In genomic region chr5:143279698-143280097, GRCh38 we compare ENCODE assay signal across 20 cellular contexts.
A peak's percentile ranks its signal among the peaks of the same experiment; 100 is the strongest.
DNase-seq lines count a peak whose midpoint lies in the region; TF ChIP-seq lines count a peak whose summit lies in the region.
"Had no signal": no experiment of that assay in that cellular context is flagged by ENCODE, and none has a peak within 500 bp of the region (broad histone marks: within the 10 kb centered on the region; RNA-seq: fewer than 3 reads in every experiment).

No MANE protein-coding gene starts in this region.

- H3K36me3 ChIP-seq in endodermal cell (ENCODE audit: control insufficient read depth, insufficient read depth, low read length) (peaks cover 37% of the 10 kb centered on the region), mesendoderm (ENCODE audit: control insufficient read depth, insufficient read depth, low read length) (no peaks in the 10 kb centered on the region), left ventricle myocardium inferior (peaks cover 42% of the 10 kb centered on the region)
- H3K36me3 ChIP-seq: cardiac muscle cell had no signal

- H3K27ac Mint-ChIP-seq in endodermal cell: no peak overlapping the region
- H3K27ac Mint-ChIP-seq: activated CD4-positive, alpha-beta memory T cell treated with anti-CD3 and anti-CD28 coated beads, Interleukin-2, amount 10 ng/mL, durations not matched to agents 7 days and 5 days; activated naive CD8-positive, alpha-beta T cell treated with anti-CD3 and anti-CD28 coated beads, Interleukin-2, amount 10 ng/mL, durations not matched to agents 7 days and 5 days had no signal

- H3K9me3 ChIP-seq in endodermal cell (ENCODE audit: control insufficient read depth, low read length) (peaks cover 17% of the 10 kb centered on the region), left ventricle myocardium inferior (replicated peaks) (peaks cover 11% of the 10 kb centered on the region)

- no peak overlapping the region for H2BK120ac ChIP-seq in mesendoderm (ENCODE audit: low read depth, low read length)

- DNase-seq in H4 (ENCODE audit: low spot score) (peak; percentile 21), NCI-H526 treated with DMSO at 0.1 percent for 48 hours (lab: John Stamatoyannopoulos, UW) (peak; percentile 3), endodermal cell (peak; percentile 71), mesendoderm (peak; percentile 93), HEK293T (ENCODE audit: extremely low spot score) (no peak), left ventricle myocardium inferior (no peak), foreskin melanocyte (no peak)
- no peak for DNase-seq in activated effector memory CD4-positive, alpha-beta T cell treated with anti-CD3 and anti-CD28 coated beads, Interleukin-2, amount 50 U/mL, for 16 hours
- DNase-seq: activated CD4-positive, alpha-beta memory T cell treated with anti-CD3 and anti-CD28 coated beads, Interleukin-2, amount 10 ng/mL, durations not matched to agents 7 days and 5 days; activated naive CD8-positive, alpha-beta T cell treated with anti-CD3 and anti-CD28 coated beads, Interleukin-2, amount 10 ng/mL, durations not matched to agents 7 days and 5 days; activated T-cell treated with anti-CD3 and anti-CD28 coated beads, Interleukin-2, amount 50 U/mL, for 48 hours; esophagus squamous epithelium; heart left ventricle; left cardiac atrium; NCI-H187; NCI-H510A treated with DMSO at 0.1 percent for 48 hours; transverse colon had no signal

- no peak overlapping the region for H3K4ac ChIP-seq in mesendoderm (ENCODE audit: low read depth, low read length)

- H3K4me3 Mint-ChIP-seq in endodermal cell: no peak overlapping the region
- H3K4me3 Mint-ChIP-seq: activated CD4-positive, alpha-beta memory T cell treated with anti-CD3 and anti-CD28 coated beads, Interleukin-2, amount 10 ng/mL, durations not matched to agents 7 days and 5 days; activated naive CD8-positive, alpha-beta T cell treated with anti-CD3 and anti-CD28 coated beads, Interleukin-2, amount 10 ng/mL, durations not matched to agents 7 days and 5 days had no signal

- CTCF ChIA-PET in HEK293T (lab: Yijun Ruan, JAX): no interaction called here

- no peak overlapping the region for H2AK5ac ChIP-seq in mesendoderm (ENCODE audit: low read length)

- peaks cover 15% of the 10 kb centered on the region for H3K36me3 Mint-ChIP-seq in endodermal cell (ENCODE audit: low read depth)

- peaks cover 12% of the 10 kb centered on the region for H3K9me3 Mint-ChIP-seq in endodermal cell

- no peak overlapping the region for H4K5ac ChIP-seq in mesendoderm (ENCODE audit: low read length)

- no peak overlapping the region for H3K4me2 ChIP-seq in mesendoderm (ENCODE audit: low read length)

- WGBS in endodermal cell (ENCODE audit: insufficient coverage in 1 of 2, insufficient read length in 1 of 2), 2 experiments: 15% methylated on average over 2 of the region's 2 CpGs; no CpG with 5 or more reads in 1 of the 2 experiments
- WGBS in mesendoderm (ENCODE audit: extremely low coverage, insufficient coverage, low lambda C conversion rate): no CpG with 5 or more reads among the region's 2 CpGs

- H3K79me2 ChIP-seq in mesendoderm (ENCODE audit: control insufficient read depth, insufficient read depth, low read length): no peaks in the 10 kb centered on the region
- H3K79me2 ChIP-seq: parathyroid adenoma had no signal

- H4K8ac ChIP-seq in mesendoderm (ENCODE audit: low read depth, low read length): no peak overlapping the region

- no peak overlapping the region for H3K18ac ChIP-seq in mesendoderm (ENCODE audit: low read length)

- H3K27me3 ChIP-seq in endodermal cell (ENCODE audit: control insufficient read depth, insufficient read depth, low read length, poor library complexity, severe bottlenecking) (no peaks in the 10 kb centered on the region), mesendoderm (ENCODE audit: insufficient read depth, low read length, poor library complexity) (no peaks in the 10 kb centered on the region), left ventricle myocardium inferior (ENCODE audit: low read depth) (no peaks in the 10 kb centered on the region)
- H3K27me3 ChIP-seq: cardiac muscle cell, esophagus squamous epithelium, heart left ventricle, transverse colon had no signal

- H3K27ac ChIP-seq in endodermal cell (ENCODE audit: low read depth, low read length) (no peak overlapping the region), mesendoderm (ENCODE audit: low read depth, low read length) (no peak overlapping the region), left ventricle myocardium inferior (replicated peaks) (no peak overlapping the region)
- H3K27ac ChIP-seq: cardiac muscle cell, esophagus squamous epithelium, heart left ventricle, parathyroid adenoma, skin epidermis, transverse colon had no signal

- H3K9ac ChIP-seq in endodermal cell (ENCODE audit: extremely low read depth, low read length, poor library complexity, severe bottlenecking) (no peak overlapping the region), mesendoderm (ENCODE audit: low read length) (no peak overlapping the region)
- H3K9ac ChIP-seq: parathyroid adenoma had no signal

- H3K4me3 ChIP-seq in endodermal cell (ENCODE audit: low read length) (no peak overlapping the region), mesendoderm (ENCODE audit: low read length) (no peak overlapping the region), left ventricle myocardium inferior (no peak overlapping the region)
- H3K4me3 ChIP-seq: cardiac muscle cell, esophagus squamous epithelium, heart left ventricle, skin epidermis, transverse colon had no signal

- H2BK5ac ChIP-seq in mesendoderm (ENCODE audit: low read length): no peak overlapping the region

- no peaks in the 10 kb centered on the region for H3K27me3 Mint-ChIP-seq in endodermal cell (ENCODE audit: insufficient read depth)
- H3K27me3 Mint-ChIP-seq: activated CD4-positive, alpha-beta memory T cell treated with anti-CD3 and anti-CD28 coated beads, Interleukin-2, amount 10 ng/mL, durations not matched to agents 7 days and 5 days; activated naive CD8-positive, alpha-beta T cell treated with anti-CD3 and anti-CD28 coated beads, Interleukin-2, amount 10 ng/mL, durations not matched to agents 7 days and 5 days had no signal

- TF ChIP-seq CTCF in endodermal cell (conservative IDR thresholded peaks at IDR 0.05) (no peak), left ventricle myocardium inferior (IDR thresholded peaks at IDR 0.05; ENCODE audit: borderline replicate concordance) (no peak)

- POLR2A ChIA-PET in HEK293T (lab: Yijun Ruan, JAX): no interaction called here

- intact Hi-C loops in left ventricle myocardium inferior (cut with micrococcal nuclease): no loop called here

- no peak overlapping the region for H3K23ac ChIP-seq in mesendoderm (ENCODE audit: low read length)

- H3K79me1 ChIP-seq in mesendoderm (ENCODE audit: low read length): no peaks in the 10 kb centered on the region

- H2BK15ac ChIP-seq in mesendoderm (replicated peaks; ENCODE audit: low read depth): no peak overlapping the region

- no peak overlapping the region for H3K56ac ChIP-seq in mesendoderm (ENCODE audit: low read length)

- H3K4me1 ChIP-seq in endodermal cell (ENCODE audit: control insufficient read depth, insufficient read depth, low read length) (peaks cover 16% of the 10 kb centered on the region), mesendoderm (ENCODE audit: control insufficient read depth, low read depth, low read length) (no peaks in the 10 kb centered on the region), left ventricle myocardium inferior (peaks cover 6% of the 10 kb centered on the region)
- H3K4me1 ChIP-seq: esophagus squamous epithelium, parathyroid adenoma, transverse colon had no signal

- peaks cover 21% of the 10 kb centered on the region for H3K4me1 Mint-ChIP-seq in endodermal cell
- H3K4me1 Mint-ChIP-seq: activated CD4-positive, alpha-beta memory T cell treated with anti-CD3 and anti-CD28 coated beads, Interleukin-2, amount 10 ng/mL, durations not matched to agents 7 days and 5 days had no signal

TF ChIP-seq in HEK293T, 16 proteins besides CTCF, POLR2A, EP300 and RAD21:
- TF ChIP-seq SUZ12 (IDR thresholded peaks at IDR 0.05) (no peak), BHLHE40 (IDR thresholded peaks at IDR 0.05; ENCODE audit: borderline replicate concordance) (no peak), SP1 (IDR thresholded peaks at IDR 0.05) (no peak), L3MBTL2 (conservative IDR thresholded peaks at IDR 0.05) (no peak), FOXM1 (IDR thresholded peaks at IDR 0.05; ENCODE audit: borderline replicate concordance) (no peak), HDGF (IDR thresholded peaks at IDR 0.05; ENCODE audit: borderline replicate concordance) (no peak), ZNF384 (IDR thresholded peaks at IDR 0.05) (no peak), PKNOX1 (IDR thresholded peaks at IDR 0.05) (no peak), ARNT (IDR thresholded peaks at IDR 0.05) (no peak), FOXK2 (IDR thresholded peaks at IDR 0.05) (no peak), NFRKB (IDR thresholded peaks at IDR 0.05) (no peak), FOXA1 (IDR thresholded peaks at IDR 0.05) (no peak), LEF1 (IDR thresholded peaks at IDR 0.05; ENCODE audit: borderline replicate concordance) (no peak), CTBP1 (IDR thresholded peaks at IDR 0.05; ENCODE audit: borderline replicate concordance) (no peak), ELF4 (IDR thresholded peaks at IDR 0.05) (no peak)
TF ChIP-seq in HEK293T: peak in this region for 0.

Comparison
In these comparisons a context has a peak if more than half of its experiments do, and no peak if none do; other contexts are left out.
1. DNase-seq: peak in H4 (single experiment), NCI-H526 treated with DMSO at 0.1 percent for 48 hours (single experiment), endodermal cell (single experiment) and mesendoderm (single experiment); none in HEK293T (single experiment), activated effector memory CD4-positive, alpha-beta T cell treated with anti-CD3 and anti-CD28 coated beads, Interleukin-2, amount 50 U/mL, for 16 hours (single experiment), left ventricle myocardium inferior (single experiment) and foreskin melanocyte (single experiment).